In genomic region chr7:13057462-13058200, GRCh38 we compare ENCODE assay signal across 8 cellular contexts.
DNase-seq lines count a peak whose midpoint lies in the region; ATAC-seq and TF ChIP-seq lines count a peak whose summit lies in the region.

No MANE protein-coding gene starts in this region.

- TF ChIP-seq CTCF in Loucy (conservative IDR thresholded peaks at IDR 0.05; ENCODE audit: low read length), result no peak
- TF ChIP-seq CTCF in A673 (conservative IDR thresholded peaks at IDR 0.05; ENCODE audit: low read depth, low read length), result no peak

- no peaks in the 10 kb centered on the region for H4K20me1 ChIP-seq in Loucy (ENCODE audit: insufficient read depth, low read length, poor library complexity, severe bottlenecking)

- H3K27me3 ChIP-seq in Loucy (ENCODE audit: insufficient read depth, low read length, poor library complexity, severe bottlenecking) (no peaks in the 10 kb centered on the region), A673 (replicated peaks; ENCODE audit: insufficient read depth, low read depth, low read length, poor library complexity) (peaks cover 23% of the 10 kb centered on the region), SJCRH30 (no peaks in the 10 kb centered on the region)

- POLR2A ChIA-PET in A673 (lab: Charles Lee; ENCODE audit: low non-redundant PET), result no interaction called here

- no TSS peak for BruUV-seq in A673 (replicated peaks; lab: Mats Ljungman, UMichigan)

- H3K4me2 ChIP-seq in Loucy (ENCODE audit: low read depth, low read length, poor library complexity, severe bottlenecking), result peak overlapping the region; percentile 18

- intact Hi-C loops in A673 (cut with micrococcal nuclease; ENCODE audit: unreplicated experiment), result no loop called here

- H3K4me1 ChIP-seq in Loucy (ENCODE audit: insufficient read depth, low read length, poor library complexity, severe bottlenecking), result no peaks in the 10 kb centered on the region
- H3K4me1 ChIP-seq in A673 (ENCODE audit: insufficient read depth, low read length, poor library complexity, severe bottlenecking), result no peaks in the 10 kb centered on the region
- H3K4me1 ChIP-seq in SJCRH30, result no peaks in the 10 kb centered on the region

- H3K36me3 ChIP-seq in Loucy (ENCODE audit: insufficient read depth, low read length) (no peaks in the 10 kb centered on the region), A673 (ENCODE audit: insufficient read depth, low read length, poor library complexity, severe bottlenecking) (no peaks in the 10 kb centered on the region), SJCRH30 (no peaks in the 10 kb centered on the region)

- DNase-seq in lung microvascular endothelial cell (ENCODE audit: low read depth in 2 of 2) (peak; percentile 60 to 66), NCI-H187 treated with DMSO at 0.1 percent for 48 hours (lab: John Stamatoyannopoulos, UW) (no peak), A673 (ENCODE audit: low spot score) (no peak), SJCRH30 (no peak)
- no peak for DNase-seq in NK-92 treated with Interleukin-12 subunit alpha and Interleukin-12 subunit beta, amount 100 ng/mL, for 24 hours (lab: John Stamatoyannopoulos, UW)

- no peak overlapping the region for H3K9ac ChIP-seq in Loucy (ENCODE audit: low read depth, low read length, poor library complexity, severe bottlenecking)

- H2AFZ ChIP-seq in Loucy (ENCODE audit: low read length), result peak overlapping the region; percentile 18; the same call in 1 of the 2 replicates

- H3K79me2 ChIP-seq in Loucy (ENCODE audit: insufficient read depth, low read length), result no peaks in the 10 kb centered on the region

- H3F3A ChIP-seq in Loucy (ENCODE audit: low read depth), result no peaks in the 10 kb centered on the region

- H3K27ac ChIP-seq in A673 (ENCODE audit: low read depth, low read length, poor library complexity, severe bottlenecking) (no peak overlapping the region), SJCRH30 (no peak overlapping the region)

- CTCF ChIA-PET in A673 (lab: Charles Lee), result no interaction called here

- H3K9me3 ChIP-seq in Loucy (ENCODE audit: insufficient read depth, low read depth, low read length) (no peaks in the 10 kb centered on the region), A673 (ENCODE audit: low read depth, low read length, poor library complexity, severe bottlenecking) (no peaks in the 10 kb centered on the region), SJCRH30 (replicated peaks) (no peaks in the 10 kb centered on the region)

- ATAC-seq in GM18511 (IDR thresholded peaks at IDR 0.05; ENCODE audit: unreplicated experiment) (peak; percentile 95), GM21723 (IDR thresholded peaks at IDR 0.05; ENCODE audit: unreplicated experiment) (peak; percentile 96)

- no peaks in the 10 kb centered on the region for H3K9me2 ChIP-seq in Loucy (replicated peaks; ENCODE audit: low read depth, low read length)

- H3K4me3 ChIP-seq in Loucy (ENCODE audit: low read length, poor library complexity, severe bottlenecking), result peak overlapping the region; percentile 8
- H3K4me3 ChIP-seq in A673 (ENCODE audit: low read depth, low read length, poor library complexity, severe bottlenecking), result no peak overlapping the region
- H3K4me3 ChIP-seq in SJCRH30, result no peak overlapping the region

Comparison
In these comparisons a context has a peak if more than half of its experiments do, and no peak if none do; other contexts are left out.
1. DNase-seq: peak in lung microvascular endothelial cell (2 of 2); none in NCI-H187 treated with DMSO at 0.1 percent for 48 hours (single experiment), A673 (single experiment), SJCRH30 (0 of 2) and NK-92 treated with Interleukin-12 subunit alpha and Interleukin-12 subunit beta, amount 100 ng/mL, for 24 hours (single experiment).